Comparison of ENCODE assay signal across 9 cellular contexts in genomic region chr21:45555251-45555556, GRCh38. TPM values are rescaled to one million over a fixed set of nuclear protein-coding genes. Genes with fewer than 3 reads are reported as not detected.
A peak's percentile ranks its signal among the peaks of the same experiment; 100 is the strongest.
DNase-seq lines count a peak whose midpoint lies in the region; ATAC-seq, FAIRE-seq and TF ChIP-seq lines count a peak whose summit lies in the region.
"Had no signal": no experiment of that assay in that cellular context is flagged by ENCODE, and none has a peak within 500 bp of the region (broad histone marks: within the 10 kb centered on the region; RNA-seq: fewer than 3 reads in every experiment).

No MANE protein-coding gene starts in this region.

- H3K4me1 ChIP-seq in OCI-LY7 (ENCODE audit: insufficient read depth, low read length, poor library complexity, severe bottlenecking): peaks cover 23% of the 10 kb centered on the region
- no peaks in the 10 kb centered on the region for H3K4me1 ChIP-seq in endodermal cell (ENCODE audit: control insufficient read depth, insufficient read depth, low read length)

- TF ChIP-seq CTCF in OCI-LY7 (conservative IDR thresholded peaks at IDR 0.05; ENCODE audit: low read length) (no peak), endodermal cell (conservative IDR thresholded peaks at IDR 0.05) (no peak)

- peaks cover 31 to 49% of the 10 kb centered on the region in 2 donors for H3K4me1 Mint-ChIP-seq in stimulated activated naive B cell treated with anti-CD40 and anti-IgM and Interleukin-4, amounts not matched to agents 10 μg/mL and 1 μg/mL and 100 μg/mL, for 72 hours
- no peaks in the 10 kb centered on the region for H3K4me1 Mint-ChIP-seq in endodermal cell

- no peak for TF ChIP-seq POLR2A in GM12892 (IDR thresholded peaks at IDR 0.05; ENCODE audit: low read depth, low read length)

- H3K4me3 ChIP-seq in H7 (ENCODE audit: insufficient read depth, low read depth, low read length) (peak overlapping the region; percentile 61), OCI-LY7 (ENCODE audit: low read depth, low read length, poor library complexity, severe bottlenecking) (peak overlapping the region; percentile 41), endodermal cell (ENCODE audit: low read length) (no peak overlapping the region)

- CTCF ChIA-PET in OCI-LY7 (lab: Charles Lee; ENCODE audit: unreplicated experiment): interaction anchor here (1.3 kb wide), 1 partner anchor 41 kb away, joined by 4 read pairs; no protein-coding TSS in a partner anchor

- no peak overlapping the region for H3K27ac Mint-ChIP-seq in stimulated activated naive B cell treated with anti-CD40 and anti-IgM and Interleukin-4, amounts not matched to agents 10 μg/mL and 1 μg/mL and 100 μg/mL, for 72 hours
- no peak overlapping the region for H3K27ac Mint-ChIP-seq in endodermal cell

- H3K9me3 Mint-ChIP-seq in stimulated activated naive B cell treated with anti-CD40 and anti-IgM and Interleukin-4, amounts not matched to agents 10 μg/mL and 1 μg/mL and 100 μg/mL, for 72 hours: no peaks in the 10 kb centered on the region
- no peaks in the 10 kb centered on the region for H3K9me3 Mint-ChIP-seq in endodermal cell
- H3K9me3 Mint-ChIP-seq: T-cell had no signal

- H3K9ac ChIP-seq in endodermal cell (ENCODE audit: extremely low read depth, low read length, poor library complexity, severe bottlenecking): no peak overlapping the region

- FAIRE-seq in GM12892 (lab: Jason Lieb, UNC): no peak

- WGBS in endodermal cell (ENCODE audit: insufficient coverage in 1 of 2, insufficient read length in 1 of 2), 2 experiments: 0% methylated on average over 10 of the region's 34 CpGs; no CpG with 5 or more reads in 1 of the 2 experiments

- H2AFZ ChIP-seq in OCI-LY7 (ENCODE audit: low read length): no peak overlapping the region

- H3K27me3 Mint-ChIP-seq in stimulated activated naive B cell treated with anti-CD40 and anti-IgM and Interleukin-4, amounts not matched to agents 10 μg/mL and 1 μg/mL and 100 μg/mL, for 72 hours: peaks cover 4 to 13% of the 10 kb centered on the region in 2 donors
- peaks cover 4% of the 10 kb centered on the region for H3K27me3 Mint-ChIP-seq in endodermal cell (ENCODE audit: insufficient read depth)

- H3K36me3 ChIP-seq in H7 (replicated peaks; ENCODE audit: control insufficient read depth, insufficient read depth, low read length): no peaks in the 10 kb centered on the region
- no peaks in the 10 kb centered on the region for H3K36me3 ChIP-seq in OCI-LY7 (ENCODE audit: insufficient read depth, low read length)
- no peaks in the 10 kb centered on the region for H3K36me3 ChIP-seq in endodermal cell (ENCODE audit: control insufficient read depth, insufficient read depth, low read length)

- H3K79me2 ChIP-seq in OCI-LY7 (ENCODE audit: insufficient read depth, low read depth, low read length): no peaks in the 10 kb centered on the region

- H3K9me3 ChIP-seq in OCI-LY7 (ENCODE audit: low read length): no peaks in the 10 kb centered on the region
- H3K9me3 ChIP-seq in endodermal cell (ENCODE audit: control insufficient read depth, low read length): no peaks in the 10 kb centered on the region

- POLR2A ChIA-PET in OCI-LY7 (lab: Charles Lee): no interaction called here

- no peak overlapping the region for H3K27ac ChIP-seq in OCI-LY7 (ENCODE audit: low read depth, low read length, poor library complexity, severe bottlenecking)
- H3K27ac ChIP-seq in endodermal cell (ENCODE audit: low read depth, low read length): no peak overlapping the region

- H3K4me3 Mint-ChIP-seq in stimulated activated naive B cell treated with anti-CD40 and anti-IgM and Interleukin-4, amounts not matched to agents 10 μg/mL and 1 μg/mL and 100 μg/mL, for 72 hours: peak overlapping the region; percentile 32 to 80
- no peak overlapping the region for H3K4me3 Mint-ChIP-seq in endodermal cell

- H3K27me3 ChIP-seq in H7 (ENCODE audit: control insufficient read depth, insufficient read depth, low read length) (no peaks in the 10 kb centered on the region), endodermal cell (ENCODE audit: control insufficient read depth, insufficient read depth, low read length, poor library complexity, severe bottlenecking) (no peaks in the 10 kb centered on the region)

- no peaks in the 10 kb centered on the region for H3K36me3 Mint-ChIP-seq in stimulated activated naive B cell treated with anti-CD40 and anti-IgM and Interleukin-4, amounts not matched to agents 10 μg/mL and 1 μg/mL and 100 μg/mL, for 72 hours
- H3K36me3 Mint-ChIP-seq in endodermal cell (ENCODE audit: low read depth): no peaks in the 10 kb centered on the region
- H3K36me3 Mint-ChIP-seq: T-cell had no signal

- H4K20me1 ChIP-seq in OCI-LY7 (ENCODE audit: insufficient read depth, low read length): no peaks in the 10 kb centered on the region

- H3K9me2 ChIP-seq in OCI-LY7 (ENCODE audit: insufficient read depth, low read length): no peaks in the 10 kb centered on the region

- intact Hi-C loops in OCI-LY7 (cut with micrococcal nuclease; ENCODE audit: unreplicated experiment): loop anchor here (5.0 kb wide), 1 partner anchor 87 kb away; the partner anchor contains the start of gene PCBP3

- no peak overlapping the region for H3K4me2 ChIP-seq in OCI-LY7 (ENCODE audit: low read length)

- ATAC-seq in stimulated activated naive B cell treated with anti-CD40 and anti-IgM and Interleukin-4, amounts not matched to agents 10 μg/mL and 1 μg/mL and 100 μg/mL, for 72 hours (replicated peaks): no peak
- no peak for ATAC-seq in HG03565 (IDR thresholded peaks at IDR 0.05; ENCODE audit: unreplicated experiment)

- DNase-seq in H7 (peak; percentile 96), OCI-LY7 (ENCODE audit: low spot score) (no peak), glomerular visceral epithelial cell (ENCODE audit: extremely low spot score) (peak; percentile 53), cerebellar cortex (ENCODE audit: low spot score) (no peak), endodermal cell (no peak), GM12892 (ENCODE audit: insufficient read length) (no peak)
- no peak for DNase-seq in stimulated activated naive B cell treated with anti-CD40 and anti-IgM and Interleukin-4, amounts not matched to agents 10 μg/mL and 1 μg/mL and 100 μg/mL, for 72 hours

- no TSS peak for BruUV-seq in OCI-LY7 (replicated peaks; lab: Mats Ljungman, UMichigan)

RNA-seq across cellular contexts. Expression of gene SLC19A1, which starts 13.0 kb away (rescaled TPM):
- total RNA-seq in H7 (2014; rRNA removed; shearing (Covaris generic)): 17.9 and 19.6 TPM in 2 replicates
- total RNA-seq in OCI-LY7 (2014; rRNA removed; shearing (Covaris generic)): 13.2 and 17.9 TPM in 2 replicates
- total RNA-seq in OCI-LY7 (2022) (41.1 and 41.2 TPM in 2 replicates), endodermal cell (10 to 100 TPM; 28.8 to 29.4 TPM)
- polyA plus RNA-seq in endodermal cell (2013, experiment 1 of 2): 19.9 TPM
- 16.4 TPM for polyA plus RNA-seq in endodermal cell (2013, experiment 2 of 2)
- polyA plus RNA-seq in GM12892 (2012; ENCODE audit: missing spikeins): 5.6 TPM

Comparison
In these comparisons a context has a peak if more than half of its experiments do, and no peak if none do; other contexts are left out.
1. DNase-seq: peak in H7 (single experiment) and glomerular visceral epithelial cell (single experiment); none in OCI-LY7 (single experiment), stimulated activated naive B cell treated with anti-CD40 and anti-IgM and Interleukin-4, amounts not matched to agents 10 μg/mL and 1 μg/mL and 100 μg/mL, for 72 hours (single experiment), cerebellar cortex (single experiment), endodermal cell (single experiment) and GM12892 (single experiment).